Comparison of ENCODE assay signal across 7 cellular contexts in the genomic region with DNA sequence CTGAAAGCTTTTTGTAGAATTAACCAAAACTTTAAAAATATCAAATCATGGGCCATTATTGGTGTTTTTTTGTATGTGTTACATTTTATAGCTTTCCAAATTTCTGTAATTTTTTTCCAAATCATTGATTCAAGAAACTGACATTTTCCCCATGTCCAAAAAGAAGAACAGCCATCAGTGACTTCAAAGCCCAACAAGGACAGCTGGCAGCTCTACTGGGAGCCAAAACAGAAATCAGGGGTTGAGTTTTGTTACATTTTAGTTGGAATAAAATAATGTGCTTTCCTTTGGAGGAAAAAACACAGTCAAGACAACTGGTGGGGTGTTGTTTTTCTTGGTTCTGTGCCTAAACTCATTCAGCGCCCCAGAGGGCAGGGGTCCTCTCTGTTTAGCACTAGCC. TPM values are rescaled to one million over a fixed set of nuclear protein-coding genes. Genes with fewer than 3 reads are reported as not detected.
"Had no signal": no experiment of that assay in that cellular context is flagged by ENCODE, and none has a peak within 500 bp of the region (broad histone marks: within the 10 kb centered on the region; RNA-seq: fewer than 3 reads in every experiment).

No MANE protein-coding gene starts in this region.

- H3K4me3 Mint-ChIP-seq: GM23338, H9 had no signal

- H3K27ac Mint-ChIP-seq: GM23338, H9 had no signal

- H3K4me1 Mint-ChIP-seq: GM23338, H9 had no signal

- H3K9me3 Mint-ChIP-seq: GM23338, H9 had no signal

- DNase-seq: H9, HCEC 1CT, IMR-90, KG1 had no signal

RNA-seq across cellular contexts. Expression of a gene that starts 23.8 kb away (rescaled TPM):
- total RNA-seq: GM23338, H1, H9, IMR-90, K562 had no signal
